12 cellular contexts compared by ENCODE assay signal in the genomic region with DNA sequence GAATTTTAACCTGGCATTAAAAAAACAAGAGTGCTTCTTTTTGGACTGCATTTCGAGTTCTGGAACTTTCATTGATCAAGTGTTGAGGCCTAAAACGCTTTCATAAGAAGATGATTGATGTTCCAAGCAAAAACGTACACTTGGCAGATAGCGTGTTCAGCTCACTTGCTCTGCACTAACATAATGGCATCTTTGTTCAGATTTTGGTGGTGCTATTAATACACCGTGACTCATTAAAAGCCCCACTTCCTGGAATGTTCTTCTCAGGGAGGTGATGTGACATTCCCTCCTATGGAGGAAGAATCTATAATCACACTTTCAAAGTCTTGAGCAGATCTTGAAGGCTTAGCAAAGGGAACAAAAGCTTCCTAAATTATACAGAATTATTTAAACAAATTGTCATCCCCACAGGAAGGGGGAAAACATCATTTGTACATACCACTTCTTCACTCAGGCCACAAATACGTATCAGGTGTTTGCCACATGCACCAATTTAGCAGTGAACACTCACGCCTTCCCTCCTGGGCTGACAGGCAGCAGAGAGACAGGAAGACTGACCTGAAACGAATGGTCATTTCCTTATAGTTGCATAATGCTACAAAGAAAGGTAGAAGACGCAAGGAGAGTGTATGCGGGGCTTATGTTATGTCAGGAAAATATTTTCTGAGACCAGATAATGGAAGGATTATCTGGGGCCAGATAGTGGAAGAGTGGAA. TPM values are rescaled to one million over a fixed set of nuclear protein-coding genes. Genes with fewer than 3 reads are reported as not detected.
DNase-seq lines count a peak whose midpoint lies in the region; ATAC-seq and TF ChIP-seq lines count a peak whose summit lies in the region.
"Had no signal": no experiment of that assay in that cellular context is flagged by ENCODE, and none has a peak within 500 bp of the region (broad histone marks: within the 10 kb centered on the region; RNA-seq: fewer than 3 reads in every experiment).

No MANE protein-coding gene starts in this region.

- H3F3A ChIP-seq in PC-3 (ENCODE audit: low read length, unreplicated experiment): no peaks in the 10 kb centered on the region

- no peak overlapping the region for H3K4me3 Mint-ChIP-seq in activated T-helper 1 cell treated with anti-CD3 and anti-CD28 coated beads, Interleukin-12 subunit alpha, Interleukin-12 subunit beta, Interleukin-2, Interleukin-4 antibody, amounts not matched to agents 30 ng/mL and 10 ng/mL and 1 ng/mL, durations not matched to agents 14 hours and 24 hours and 36 hours
- H3K4me3 Mint-ChIP-seq: activated T-cell treated with anti-CD3 and anti-CD28 coated beads, Interleukin-2, amount 50 U/mL, for 4 hours; stimulated activated memory B cell treated with anti-CD40 and anti-IgM and Interleukin-4, amounts not matched to agents 10 μg/mL and 1 μg/mL and 100 μg/mL, for 72 hours had no signal

- no peaks in the 10 kb centered on the region for H3K9me2 ChIP-seq in PC-3 (replicated peaks; ENCODE audit: low read length)

- POLR2A ChIA-PET in PC-3 (lab: Charles Lee; ENCODE audit: unreplicated experiment): interaction anchor here (1.0 kb wide), 1 partner anchor 11 kb away, joined by 4 read pairs; no protein-coding TSS in a partner anchor

- peak overlapping the region in 1 of 11 experiments; percentile 45; a peak in 1 of 22 replicates for H3K9ac ChIP-seq in BLaER1 treated with 17β-estradiol and CSF1 and Interleukin-3, amounts not matched to agents 10 nM and 100 nM
- H3K9ac ChIP-seq in PC-3 (ENCODE audit: low read length): peak overlapping the region; percentile 51
- H3K9ac ChIP-seq in mucosa of stomach (ENCODE audit: low read length): peak overlapping the region; percentile 2

- H3K27ac Mint-ChIP-seq in activated T-helper 1 cell treated with anti-CD3 and anti-CD28 coated beads, Interleukin-12 subunit alpha, Interleukin-12 subunit beta, Interleukin-2, Interleukin-4 antibody, amounts not matched to agents 30 ng/mL and 10 ng/mL and 1 ng/mL, durations not matched to agents 14 hours and 24 hours and 36 hours: no peak overlapping the region
- H3K27ac Mint-ChIP-seq: stimulated activated memory B cell treated with anti-CD40 and anti-IgM and Interleukin-4, amounts not matched to agents 10 μg/mL and 1 μg/mL and 100 μg/mL, for 72 hours had no signal

- peaks cover 0 to 11% (median 0%) of the 10 kb centered on the region in 11 experiments; a peak in 4 of 22 replicates for H4K20me1 ChIP-seq in BLaER1 treated with 17β-estradiol and CSF1 and Interleukin-3, amounts not matched to agents 10 nM and 100 nM
- H4K20me1 ChIP-seq in PC-3 (ENCODE audit: low read length): no peaks in the 10 kb centered on the region

- peaks cover 7% of the 10 kb centered on the region for H3K36me3 Mint-ChIP-seq in activated T-helper 1 cell treated with anti-CD3 and anti-CD28 coated beads, Interleukin-12 subunit alpha, Interleukin-12 subunit beta, Interleukin-2, Interleukin-4 antibody, amounts not matched to agents 30 ng/mL and 10 ng/mL and 1 ng/mL, durations not matched to agents 14 hours and 24 hours and 36 hours (ENCODE audit: low read depth)

- H3K4me2 ChIP-seq in BLaER1 treated with 17β-estradiol and CSF1 and Interleukin-3, amounts not matched to agents 10 nM and 100 nM: peak overlapping the region in 8 of 11 experiments; percentile 25 to 71 (median 46); a peak in 15 of 22 replicates
- H3K4me2 ChIP-seq in PC-3 (ENCODE audit: low read length): peak overlapping the region; percentile 55

- H3K36me3 ChIP-seq in BLaER1 treated with 17β-estradiol and CSF1 and Interleukin-3, amounts not matched to agents 10 nM and 100 nM: peaks cover 0 to 26% (median 12%) of the 10 kb centered on the region in 11 experiments; a peak in 15 of 22 replicates
- H3K36me3 ChIP-seq in PC-3 (ENCODE audit: low read depth, low read length) (peaks cover 3% of the 10 kb centered on the region; the same call in 1 of the 2 replicates), mucosa of stomach (ENCODE audit: control insufficient read depth, insufficient read depth, low read length) (no peaks in the 10 kb centered on the region)

- H3K4me1 ChIP-seq in BLaER1 treated with 17β-estradiol and CSF1 and Interleukin-3, amounts not matched to agents 10 nM and 100 nM: peaks cover 10 to 17% (median 13%) of the 10 kb centered on the region in 10 experiments; a peak in 18 of 20 replicates
- H3K4me1 ChIP-seq in PC-3 (ENCODE audit: insufficient read depth, low read length) (peaks cover 19% of the 10 kb centered on the region), mucosa of stomach (ENCODE audit: control insufficient read depth, insufficient read depth, low read length) (peaks cover 3% of the 10 kb centered on the region)

- no peaks in the 10 kb centered on the region; a peak in 2 of 22 replicates for H3K9me3 ChIP-seq in BLaER1 treated with 17β-estradiol and CSF1 and Interleukin-3, amounts not matched to agents 10 nM and 100 nM (replicated peaks in 1 of 11)
- H3K9me3 ChIP-seq in PC-3 (ENCODE audit: low read length): no peaks in the 10 kb centered on the region
- no peaks in the 10 kb centered on the region for H3K9me3 ChIP-seq in mucosa of stomach (ENCODE audit: control insufficient read depth, low read length)

- peaks cover 8% of the 10 kb centered on the region for H3K4me1 Mint-ChIP-seq in activated T-helper 1 cell treated with anti-CD3 and anti-CD28 coated beads, Interleukin-12 subunit alpha, Interleukin-12 subunit beta, Interleukin-2, Interleukin-4 antibody, amounts not matched to agents 30 ng/mL and 10 ng/mL and 1 ng/mL, durations not matched to agents 14 hours and 24 hours and 36 hours (ENCODE audit: low read depth)

- no peak overlapping the region; a peak in 1 of 22 replicates for H3K27ac ChIP-seq in BLaER1 treated with 17β-estradiol and CSF1 and Interleukin-3, amounts not matched to agents 10 nM and 100 nM
- H3K27ac ChIP-seq in PC-3 (ENCODE audit: low read length) (peak overlapping the region; percentile 92), cingulate gyrus (ENCODE audit: low read depth, low read length) (peak overlapping the region; percentile 19)

- H3K27me3 ChIP-seq in BLaER1 treated with 17β-estradiol and CSF1 and Interleukin-3, amounts not matched to agents 10 nM and 100 nM: no peaks in the 10 kb centered on the region
- H3K27me3 ChIP-seq in PC-3 (ENCODE audit: low read length): no peaks in the 10 kb centered on the region
- H3K27me3 ChIP-seq in mucosa of stomach (ENCODE audit: control insufficient read depth, insufficient read depth, low read length): no peaks in the 10 kb centered on the region

- peak overlapping the region; percentile 40 for H2AFZ ChIP-seq in PC-3 (ENCODE audit: low read length)

- no peaks in the 10 kb centered on the region for H3K27me3 Mint-ChIP-seq in activated T-helper 1 cell treated with anti-CD3 and anti-CD28 coated beads, Interleukin-12 subunit alpha, Interleukin-12 subunit beta, Interleukin-2, Interleukin-4 antibody, amounts not matched to agents 30 ng/mL and 10 ng/mL and 1 ng/mL, durations not matched to agents 14 hours and 24 hours and 36 hours (ENCODE audit: insufficient read depth)
- H3K27me3 Mint-ChIP-seq: stimulated activated memory B cell treated with anti-CD40 and anti-IgM and Interleukin-4, amounts not matched to agents 10 μg/mL and 1 μg/mL and 100 μg/mL, for 72 hours had no signal

- intact Hi-C loops in PC-3 (cut with micrococcal nuclease): loop anchor here (1.0 kb wide), 1 partner anchor 8 kb away; no protein-coding TSS in a partner anchor
- intact Hi-C loops in activated T-helper 1 cell treated with anti-CD3 and anti-CD28 coated beads, Interleukin-12 subunit alpha, Interleukin-12 subunit beta, Interleukin-2, Interleukin-4 antibody, amounts not matched to agents 30 ng/mL and 10 ng/mL and 1 ng/mL, durations not matched to agents 14 hours and 24 hours and 36 hours (cut with micrococcal nuclease): no loop called here

- BruUV-seq in PC-3 (replicated peaks; lab: Mats Ljungman, UMichigan): TSS peak; percentile 83

- H3K9me3 Mint-ChIP-seq in activated T-helper 1 cell treated with anti-CD3 and anti-CD28 coated beads, Interleukin-12 subunit alpha, Interleukin-12 subunit beta, Interleukin-2, Interleukin-4 antibody, amounts not matched to agents 30 ng/mL and 10 ng/mL and 1 ng/mL, durations not matched to agents 14 hours and 24 hours and 36 hours: no peaks in the 10 kb centered on the region

- H3K4me3 ChIP-seq in BLaER1 treated with 17β-estradiol and CSF1 and Interleukin-3, amounts not matched to agents 10 nM and 100 nM: no peak overlapping the region
- H3K4me3 ChIP-seq in PC-3 (ENCODE audit: low read length) (no peak overlapping the region; the same call in 1 of the 2 replicates), mucosa of stomach (ENCODE audit: low read length) (no peak overlapping the region)

- TF ChIP-seq CTCF in PC-3 (conservative IDR thresholded peaks at IDR 0.05; ENCODE audit: low read depth, low read length): no peak

- ATAC-seq in PC-3 (peak; percentile 93), HG02678 (IDR thresholded peaks at IDR 0.05; ENCODE audit: unreplicated experiment) (no peak)
- ATAC-seq: activated T-cell treated with anti-CD3 and anti-CD28 coated beads, Interleukin-2, amount 50 U/mL, for 4 hours; stimulated activated memory B cell treated with anti-CD40 and anti-IgM and Interleukin-4, amounts not matched to agents 10 μg/mL and 1 μg/mL and 100 μg/mL, for 72 hours had no signal

- CTCF ChIA-PET in PC-3 (lab: Charles Lee): interaction anchor here (0.7 kb wide), 1 partner anchor 116 kb away, joined by 3 read pairs; no protein-coding TSS in a partner anchor

- DNase-seq in PC-3 (peak; percentile 92), glomerular visceral epithelial cell (ENCODE audit: extremely low spot score) (no peak), mucosa of gallbladder (ENCODE audit: low spot score) (no peak)
- DNase-seq in activated T-helper 1 cell treated with anti-CD3 and anti-CD28 coated beads, Interleukin-12 subunit alpha, Interleukin-12 subunit beta, Interleukin-2, Interleukin-4 antibody, amounts not matched to agents 30 ng/mL and 10 ng/mL and 1 ng/mL, durations not matched to agents 14 hours and 24 hours and 36 hours (ENCODE audit: low spot score): no peak
- DNase-seq: activated T-cell treated with anti-CD3 and anti-CD28 coated beads, Interleukin-2, amount 50 U/mL, for 4 hours; cortex of kidney; NCI-H1105 treated with DMSO at 0.1 percent for 48 hours had no signal

- no peaks in the 10 kb centered on the region for H3K79me2 ChIP-seq in PC-3 (ENCODE audit: low read length)

RNA-seq across cellular contexts. Expression of a gene that starts 15.4 kb away (rescaled TPM):
- total RNA-seq in PC-3 (2014; rRNA removed): 671 and 785 TPM in 2 replicates
- 818 TPM for total RNA-seq in mucosa of gallbladder
- total RNA-seq in activated T-helper 1 cell treated with anti-CD3 and anti-CD28 coated beads, Interleukin-12 subunit alpha, Interleukin-12 subunit beta, Interleukin-2, Interleukin-4 antibody, amounts not matched to agents 30 ng/mL and 10 ng/mL and 1 ng/mL, durations not matched to agents 14 hours and 24 hours and 36 hours: 993 and 995 TPM in 2 replicates

Comparison
In these comparisons a context has a peak if more than half of its experiments do, and no peak if none do; other contexts are left out.
1. H3K27ac ChIP-seq: peak in PC-3 (single experiment) and cingulate gyrus (single experiment); none in BLaER1 treated with 17β-estradiol and CSF1 and Interleukin-3, amounts not matched to agents 10 nM and 100 nM (0 of 11).